ENCODE assay signal across 1 cellular context in genomic region chr10:43421201-43421507, GRCh38.
TF ChIP-seq lines count a peak whose summit lies in the region.

No MANE protein-coding gene starts in this region.

TF ChIP-seq in liver, 16 proteins besides CTCF, POLR2A, EP300 and RAD21 (continued from another document):
- TF ChIP-seq ATF3 (IDR thresholded peaks at IDR 0.05) = no peak
- TF ChIP-seq RXRA (IDR thresholded peaks at IDR 0.05) = peak in 1 of 2 donors; percentile 48
- TF ChIP-seq GABPA (IDR thresholded peaks at IDR 0.05 in 1 of 2, conservative IDR thresholded peaks at IDR 0.05 in 1 of 2) = no peak
- peak; percentile 5 for TF ChIP-seq SP1 (IDR thresholded peaks at IDR 0.05)
